ENCODE assay signal across 3 cellular contexts in the genomic region with DNA sequence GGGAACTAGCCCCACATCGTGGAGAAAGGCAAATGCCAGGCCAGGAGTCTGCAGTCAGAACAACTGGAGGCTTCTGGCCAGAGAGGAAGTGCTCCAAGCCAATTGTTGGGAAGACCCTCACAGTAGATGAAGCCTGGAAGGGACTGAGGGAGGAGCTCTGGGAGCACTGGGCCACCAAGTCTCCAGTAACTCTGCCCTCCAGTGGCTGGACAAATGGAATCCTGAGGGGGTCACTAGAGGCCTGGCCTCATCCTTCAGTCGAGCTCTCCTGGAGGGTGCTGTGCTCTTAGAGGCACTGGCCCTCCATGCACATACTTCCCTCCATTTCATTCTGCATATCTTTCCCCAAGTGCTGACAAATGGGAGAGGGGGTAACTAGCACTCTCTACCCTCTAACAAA.
TF ChIP-seq lines count a peak whose summit lies in the region.

No MANE protein-coding gene starts in this region.

TF ChIP-seq in SK-N-SH, 30 proteins besides CTCF, POLR2A, EP300 and RAD21 (continues in another document):
- TF ChIP-seq, protein P1, sequence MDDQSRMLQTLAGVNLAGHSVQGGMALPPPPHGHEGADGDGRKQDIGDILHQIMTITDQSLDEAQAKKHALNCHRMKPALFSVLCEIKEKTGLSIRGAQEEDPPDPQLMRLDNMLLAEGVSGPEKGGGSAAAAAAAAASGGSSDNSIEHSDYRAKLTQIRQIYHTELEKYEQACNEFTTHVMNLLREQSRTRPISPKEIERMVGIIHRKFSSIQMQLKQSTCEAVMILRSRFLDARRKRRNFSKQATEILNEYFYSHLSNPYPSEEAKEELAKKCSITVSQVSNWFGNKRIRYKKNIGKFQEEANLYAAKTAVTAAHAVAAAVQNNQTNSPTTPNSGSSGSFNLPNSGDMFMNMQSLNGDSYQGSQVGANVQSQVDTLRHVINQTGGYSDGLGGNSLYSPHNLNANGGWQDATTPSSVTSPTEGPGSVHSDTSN (IDR thresholded peaks at IDR 0.05): no peak
- TF ChIP-seq, protein P2, sequence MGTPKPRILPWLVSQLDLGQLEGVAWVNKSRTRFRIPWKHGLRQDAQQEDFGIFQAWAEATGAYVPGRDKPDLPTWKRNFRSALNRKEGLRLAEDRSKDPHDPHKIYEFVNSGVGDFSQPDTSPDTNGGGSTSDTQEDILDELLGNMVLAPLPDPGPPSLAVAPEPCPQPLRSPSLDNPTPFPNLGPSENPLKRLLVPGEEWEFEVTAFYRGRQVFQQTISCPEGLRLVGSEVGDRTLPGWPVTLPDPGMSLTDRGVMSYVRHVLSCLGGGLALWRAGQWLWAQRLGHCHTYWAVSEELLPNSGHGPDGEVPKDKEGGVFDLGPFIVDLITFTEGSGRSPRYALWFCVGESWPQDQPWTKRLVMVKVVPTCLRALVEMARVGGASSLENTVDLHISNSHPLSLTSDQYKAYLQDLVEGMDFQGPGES (IDR thresholded peaks at IDR 0.05; ENCODE audit: low read depth, low read length): no peak
- TF ChIP-seq FOXJ3 (CRISPR knock-in tag; IDR thresholded peaks at IDR 0.05) (no peak), EZH2phosphoT487 (IDR thresholded peaks at IDR 0.05; ENCODE audit: borderline replicate concordance, low read depth) (no peak), NRF1 (IDR thresholded peaks at IDR 0.05; ENCODE audit: low read depth, low read length) (no peak), NFIC (IDR thresholded peaks at IDR 0.05; ENCODE audit: borderline replicate concordance) (no peak), SMC3 (IDR thresholded peaks at IDR 0.05; ENCODE audit: low read depth, low read length) (no peak), FOXM1 (IDR thresholded peaks at IDR 0.05; ENCODE audit: low read depth) (no peak), MEF2A (IDR thresholded peaks at IDR 0.05; ENCODE audit: borderline replicate concordance, low read depth) (no peak), TAF1 (IDR thresholded peaks at IDR 0.05; ENCODE audit: borderline replicate concordance, low read depth, low read length) (no peak), GATA2 (CRISPR knock-in tag; IDR thresholded peaks at IDR 0.05) (no peak), RFX5 (IDR thresholded peaks at IDR 0.05; ENCODE audit: low read length) (no peak), JUND (IDR thresholded peaks at IDR 0.05) (no peak)
- TF ChIP-seq, protein P3, sequence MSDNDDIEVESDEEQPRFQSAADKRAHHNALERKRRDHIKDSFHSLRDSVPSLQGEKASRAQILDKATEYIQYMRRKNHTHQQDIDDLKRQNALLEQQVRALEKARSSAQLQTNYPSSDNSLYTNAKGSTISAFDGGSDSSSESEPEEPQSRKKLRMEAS (IDR thresholded peaks at IDR 0.05; ENCODE audit: low read depth): no peak
- TF ChIP-seq, protein P4, sequence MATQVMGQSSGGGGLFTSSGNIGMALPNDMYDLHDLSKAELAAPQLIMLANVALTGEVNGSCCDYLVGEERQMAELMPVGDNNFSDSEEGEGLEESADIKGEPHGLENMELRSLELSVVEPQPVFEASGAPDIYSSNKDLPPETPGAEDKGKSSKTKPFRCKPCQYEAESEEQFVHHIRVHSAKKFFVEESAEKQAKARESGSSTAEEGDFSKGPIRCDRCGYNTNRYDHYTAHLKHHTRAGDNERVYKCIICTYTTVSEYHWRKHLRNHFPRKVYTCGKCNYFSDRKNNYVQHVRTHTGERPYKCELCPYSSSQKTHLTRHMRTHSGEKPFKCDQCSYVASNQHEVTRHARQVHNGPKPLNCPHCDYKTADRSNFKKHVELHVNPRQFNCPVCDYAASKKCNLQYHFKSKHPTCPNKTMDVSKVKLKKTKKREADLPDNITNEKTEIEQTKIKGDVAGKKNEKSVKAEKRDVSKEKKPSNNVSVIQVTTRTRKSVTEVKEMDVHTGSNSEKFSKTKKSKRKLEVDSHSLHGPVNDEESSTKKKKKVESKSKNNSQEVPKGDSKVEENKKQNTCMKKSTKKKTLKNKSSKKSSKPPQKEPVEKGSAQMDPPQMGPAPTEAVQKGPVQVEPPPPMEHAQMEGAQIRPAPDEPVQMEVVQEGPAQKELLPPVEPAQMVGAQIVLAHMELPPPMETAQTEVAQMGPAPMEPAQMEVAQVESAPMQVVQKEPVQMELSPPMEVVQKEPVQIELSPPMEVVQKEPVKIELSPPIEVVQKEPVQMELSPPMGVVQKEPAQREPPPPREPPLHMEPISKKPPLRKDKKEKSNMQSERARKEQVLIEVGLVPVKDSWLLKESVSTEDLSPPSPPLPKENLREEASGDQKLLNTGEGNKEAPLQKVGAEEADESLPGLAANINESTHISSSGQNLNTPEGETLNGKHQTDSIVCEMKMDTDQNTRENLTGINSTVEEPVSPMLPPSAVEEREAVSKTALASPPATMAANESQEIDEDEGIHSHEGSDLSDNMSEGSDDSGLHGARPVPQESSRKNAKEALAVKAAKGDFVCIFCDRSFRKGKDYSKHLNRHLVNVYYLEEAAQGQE (IDR thresholded peaks at IDR 0.05; ENCODE audit: low read depth, low read length): no peak

TF ChIP-seq in SK-N-SH treated with all-trans-retinoic acid at 6 μM for 48 hours, 23 proteins besides CTCF, POLR2A, EP300 and RAD21 (continues in another document):
- TF ChIP-seq, protein P5, sequence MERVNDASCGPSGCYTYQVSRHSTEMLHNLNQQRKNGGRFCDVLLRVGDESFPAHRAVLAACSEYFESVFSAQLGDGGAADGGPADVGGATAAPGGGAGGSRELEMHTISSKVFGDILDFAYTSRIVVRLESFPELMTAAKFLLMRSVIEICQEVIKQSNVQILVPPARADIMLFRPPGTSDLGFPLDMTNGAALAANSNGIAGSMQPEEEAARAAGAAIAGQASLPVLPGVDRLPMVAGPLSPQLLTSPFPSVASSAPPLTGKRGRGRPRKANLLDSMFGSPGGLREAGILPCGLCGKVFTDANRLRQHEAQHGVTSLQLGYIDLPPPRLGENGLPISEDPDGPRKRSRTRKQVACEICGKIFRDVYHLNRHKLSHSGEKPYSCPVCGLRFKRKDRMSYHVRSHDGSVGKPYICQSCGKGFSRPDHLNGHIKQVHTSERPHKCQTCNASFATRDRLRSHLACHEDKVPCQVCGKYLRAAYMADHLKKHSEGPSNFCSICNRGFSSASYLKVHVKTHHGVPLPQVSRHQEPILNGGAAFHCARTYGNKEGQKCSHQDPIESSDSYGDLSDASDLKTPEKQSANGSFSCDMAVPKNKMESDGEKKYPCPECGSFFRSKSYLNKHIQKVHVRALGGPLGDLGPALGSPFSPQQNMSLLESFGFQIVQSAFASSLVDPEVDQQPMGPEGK (CRISPR knock-in tag; IDR thresholded peaks at IDR 0.05; ENCODE audit: borderline replicate concordance): no peak
- TF ChIP-seq, protein P6, sequence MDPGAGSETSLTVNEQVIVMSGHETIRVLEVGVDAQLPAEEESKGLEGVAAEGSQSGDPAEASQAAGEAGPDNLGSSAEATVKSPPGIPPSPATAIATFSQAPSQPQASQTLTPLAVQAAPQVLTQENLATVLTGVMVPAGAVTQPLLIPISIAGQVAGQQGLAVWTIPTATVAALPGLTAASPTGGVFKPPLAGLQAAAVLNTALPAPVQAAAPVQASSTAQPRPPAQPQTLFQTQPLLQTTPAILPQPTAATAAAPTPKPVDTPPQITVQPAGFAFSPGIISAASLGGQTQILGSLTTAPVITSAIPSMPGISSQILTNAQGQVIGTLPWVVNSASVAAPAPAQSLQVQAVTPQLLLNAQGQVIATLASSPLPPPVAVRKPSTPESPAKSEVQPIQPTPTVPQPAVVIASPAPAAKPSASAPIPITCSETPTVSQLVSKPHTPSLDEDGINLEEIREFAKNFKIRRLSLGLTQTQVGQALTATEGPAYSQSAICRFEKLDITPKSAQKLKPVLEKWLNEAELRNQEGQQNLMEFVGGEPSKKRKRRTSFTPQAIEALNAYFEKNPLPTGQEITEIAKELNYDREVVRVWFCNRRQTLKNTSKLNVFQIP (CRISPR knock-in tag; IDR thresholded peaks at IDR 0.05; ENCODE audit: borderline replicate concordance, low read depth): no peak
- TF ChIP-seq GLIS3 (CRISPR knock-in tag; IDR thresholded peaks at IDR 0.05) (no peak), RARB (CRISPR knock-in tag; IDR thresholded peaks at IDR 0.05) (no peak), TCF4 (CRISPR knock-in tag; IDR thresholded peaks at IDR 0.05; ENCODE audit: borderline replicate concordance) (no peak), ISL1 (CRISPR knock-in tag; IDR thresholded peaks at IDR 0.05) (no peak)
- TF ChIP-seq, protein P7, sequence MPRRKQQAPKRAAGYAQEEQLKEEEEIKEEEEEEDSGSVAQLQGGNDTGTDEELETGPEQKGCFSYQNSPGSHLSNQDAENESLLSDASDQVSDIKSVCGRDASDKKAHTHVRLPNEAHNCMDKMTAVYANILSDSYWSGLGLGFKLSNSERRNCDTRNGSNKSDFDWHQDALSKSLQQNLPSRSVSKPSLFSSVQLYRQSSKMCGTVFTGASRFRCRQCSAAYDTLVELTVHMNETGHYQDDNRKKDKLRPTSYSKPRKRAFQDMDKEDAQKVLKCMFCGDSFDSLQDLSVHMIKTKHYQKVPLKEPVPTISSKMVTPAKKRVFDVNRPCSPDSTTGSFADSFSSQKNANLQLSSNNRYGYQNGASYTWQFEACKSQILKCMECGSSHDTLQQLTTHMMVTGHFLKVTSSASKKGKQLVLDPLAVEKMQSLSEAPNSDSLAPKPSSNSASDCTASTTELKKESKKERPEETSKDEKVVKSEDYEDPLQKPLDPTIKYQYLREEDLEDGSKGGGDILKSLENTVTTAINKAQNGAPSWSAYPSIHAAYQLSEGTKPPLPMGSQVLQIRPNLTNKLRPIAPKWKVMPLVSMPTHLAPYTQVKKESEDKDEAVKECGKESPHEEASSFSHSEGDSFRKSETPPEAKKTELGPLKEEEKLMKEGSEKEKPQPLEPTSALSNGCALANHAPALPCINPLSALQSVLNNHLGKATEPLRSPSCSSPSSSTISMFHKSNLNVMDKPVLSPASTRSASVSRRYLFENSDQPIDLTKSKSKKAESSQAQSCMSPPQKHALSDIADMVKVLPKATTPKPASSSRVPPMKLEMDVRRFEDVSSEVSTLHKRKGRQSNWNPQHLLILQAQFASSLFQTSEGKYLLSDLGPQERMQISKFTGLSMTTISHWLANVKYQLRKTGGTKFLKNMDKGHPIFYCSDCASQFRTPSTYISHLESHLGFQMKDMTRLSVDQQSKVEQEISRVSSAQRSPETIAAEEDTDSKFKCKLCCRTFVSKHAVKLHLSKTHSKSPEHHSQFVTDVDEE (CRISPR knock-in tag; IDR thresholded peaks at IDR 0.05): no peak

TF ChIP-seq in HepG2, 621 proteins besides CTCF, POLR2A, EP300 and RAD21:
- TF ChIP-seq TEAD3 (CRISPR knock-in tag; optimal IDR thresholded peaks at IDR 0.05; ENCODE audit: borderline replicate concordance) (no peak), XRCC5 (optimal IDR thresholded peaks at IDR 0.05; ENCODE audit: low read length) (peak; percentile 23), STAG1 (CRISPR knock-in tag; IDR thresholded peaks at IDR 0.05) (peak; percentile 44), ZNF263 (CRISPR knock-in tag; IDR thresholded peaks at IDR 0.05) (peak; percentile 98)
